Comparison of ENCODE assay signal across 8 cellular contexts in the genomic region with DNA sequence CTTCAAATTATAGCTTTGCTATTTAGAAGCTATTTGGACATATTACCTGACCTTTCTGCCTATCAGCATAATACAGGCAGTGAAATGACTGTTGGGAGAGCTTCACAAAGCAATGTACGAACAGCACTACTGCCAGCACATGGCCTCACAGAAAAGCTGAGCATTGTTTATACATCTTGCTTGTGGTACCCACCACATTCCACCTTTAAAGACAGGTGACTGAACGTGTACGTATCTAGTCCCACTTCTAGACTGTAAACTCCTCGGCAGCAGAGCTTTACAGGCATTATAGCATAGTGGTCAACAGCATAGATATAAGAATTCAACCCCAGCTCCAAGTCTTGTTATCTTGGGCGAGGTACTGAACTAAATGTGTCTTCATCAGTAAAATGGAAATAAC. TPM values are rescaled to one million over a fixed set of nuclear protein-coding genes. Genes with fewer than 3 reads are reported as not detected.
DNase-seq lines count a peak whose midpoint lies in the region; ATAC-seq and TF ChIP-seq lines count a peak whose summit lies in the region.

No MANE protein-coding gene starts in this region.

- H3K4me3 Mint-ChIP-seq in activated CD4-positive, alpha-beta memory T cell treated with anti-CD3 and anti-CD28 coated beads for 36 hours, result peak overlapping the region; percentile 92
- peak overlapping the region; percentile 92 for H3K4me3 Mint-ChIP-seq in glutamatergic neuron (ENCODE audit: unreplicated experiment)

- H3K36me3 ChIP-seq in HAP-1 (replicated peaks) (peaks cover 14% of the 10 kb centered on the region), spleen (peaks cover 0 to 9% (median 0%) of the 10 kb centered on the region in 6 donors)

- peak overlapping the region in 7 of 8 donors; percentile 97 to 99 (median 98) for H3K27ac ChIP-seq in spleen

- no peak for TF ChIP-seq POLR2A in spleen (IDR thresholded peaks at IDR 0.05)

- no peaks in the 10 kb centered on the region for H3K9me3 ChIP-seq in HAP-1
- no peaks in the 10 kb centered on the region for H3K9me3 ChIP-seq in spleen

- TF ChIP-seq CTCF in glutamatergic neuron (IDR thresholded peaks at IDR 0.05; ENCODE audit: partially characterized antibody, unreplicated experiment), result no peak
- no peak for TF ChIP-seq CTCF in spleen (IDR thresholded peaks at IDR 0.05 in 8 of 11, conservative IDR thresholded peaks at IDR 0.05 in 3 of 11)

- H3K4me1 Mint-ChIP-seq in activated CD4-positive, alpha-beta memory T cell treated with anti-CD3 and anti-CD28 coated beads for 36 hours (ENCODE audit: low read depth), result peaks cover 57% of the 10 kb centered on the region
- H3K4me1 Mint-ChIP-seq in glutamatergic neuron (ENCODE audit: low read depth, unreplicated experiment), result peaks cover 22% of the 10 kb centered on the region

- peaks cover 40% of the 10 kb centered on the region for H3K36me3 Mint-ChIP-seq in activated CD4-positive, alpha-beta memory T cell treated with anti-CD3 and anti-CD28 coated beads for 36 hours
- no peaks in the 10 kb centered on the region for H3K36me3 Mint-ChIP-seq in glutamatergic neuron (ENCODE audit: unreplicated experiment)

- H3K27ac Mint-ChIP-seq in activated CD4-positive, alpha-beta memory T cell treated with anti-CD3 and anti-CD28 coated beads for 36 hours, result peak overlapping the region; percentile 98
- H3K27ac Mint-ChIP-seq in glutamatergic neuron (ENCODE audit: unreplicated experiment), result no peak overlapping the region

- 39 to 78% (median 67%) methylated on average over 4 to 5 of the region's 5 CpGs for WGBS in spleen, 5 donors

- H3K27me3 Mint-ChIP-seq in activated CD4-positive, alpha-beta memory T cell treated with anti-CD3 and anti-CD28 coated beads for 36 hours, result peaks cover 1% of the 10 kb centered on the region
- H3K27me3 Mint-ChIP-seq in glutamatergic neuron (ENCODE audit: unreplicated experiment), result peaks cover 11% of the 10 kb centered on the region

- H3K4me3 ChIP-seq in HAP-1 (peak overlapping the region; percentile 53), spleen (peak overlapping the region; percentile 59 to 79 (median 63))

- intact Hi-C loops in activated CD4-positive, alpha-beta memory T cell treated with anti-CD3 and anti-CD28 coated beads for 36 hours (cut with micrococcal nuclease), result no loop called here
- intact Hi-C loops in spleen (cut with DNase I; ENCODE audit: low total_unique reads), result no loop called here

- H3K27me3 ChIP-seq in HAP-1 (ENCODE audit: low read depth) (no peaks in the 10 kb centered on the region), spleen (replicated peaks in 1 of 7) (no peaks in the 10 kb centered on the region)

- no peak for ATAC-seq in HG02588 (IDR thresholded peaks at IDR 0.05; ENCODE audit: unreplicated experiment)

- CTCF ChIA-PET in activated CD4-positive, alpha-beta memory T cell treated with anti-CD3 and anti-CD28 coated beads for 36 hours (lab: Charles Lee), result interaction anchor here (0.9 to 4.4 kb wide), 6 partner anchors 9 to 647 kb away, joined by 3 to 40 read pairs (median 4); a partner anchor contains a TSS

- no peaks in the 10 kb centered on the region for H3K9me3 Mint-ChIP-seq in activated CD4-positive, alpha-beta memory T cell treated with anti-CD3 and anti-CD28 coated beads for 36 hours
- H3K9me3 Mint-ChIP-seq in glutamatergic neuron (ENCODE audit: unreplicated experiment), result peaks cover 18% of the 10 kb centered on the region

- H3K4me1 ChIP-seq in HAP-1 (peaks cover 37% of the 10 kb centered on the region), spleen (peaks cover 42 to 72% (median 56%) of the 10 kb centered on the region in 6 donors)

- POLR2A ChIA-PET in activated CD4-positive, alpha-beta memory T cell treated with anti-CD3 and anti-CD28 coated beads for 36 hours (lab: Charles Lee), result interaction anchor here (1.2 to 2.3 kb wide), 6 partner anchors 13 to 619 kb away, joined by 3 to 19 read pairs (median 4); a partner anchor contains a TSS

- DNase-seq in HAP-1 (ENCODE audit: low spot score in 2 of 2), result no peak
- DNase-seq in activated CD4-positive, alpha-beta memory T cell treated with anti-CD3 and anti-CD28 coated beads for 36 hours, result no peak
- DNase-seq in glutamatergic neuron, result no peak
- DNase-seq in spleen, result no peak
- DNase-seq in epidermal melanocyte (ENCODE audit: insufficient read length, low spot score), result no peak
- DNase-seq in HK-2 (ENCODE audit: unreplicated experiment), result no peak
- DNase-seq in DMS79 treated with DMSO at 0.1 percent for 48 hours (lab: John Stamatoyannopoulos, UW), result no peak

- in situ Hi-C loops in HAP-1 (cut with MboI; ENCODE audit: low sequenced_read_pairs), result no loop called here

RNA-seq across cellular contexts. Expression of a gene that starts 1.6 kb away (rescaled TPM):
- 10 to 100 TPM; 71.8 to 78.4 TPM for total RNA-seq in activated CD4-positive, alpha-beta memory T cell treated with anti-CD3 and anti-CD28 coated beads for 36 hours
- total RNA-seq in glutamatergic neuron (ENCODE audit: unreplicated experiment) (51.0 TPM), spleen (10 to 100 TPM; 28.5 to 54.2 (median 36.4) TPM)
- 10 to 100 TPM; 10.1 to 16.3 (median 13.8) TPM for polyA plus RNA-seq in spleen

RNA-seq across cellular contexts. Expression of a gene that starts 6.6 kb away (rescaled TPM):
- 10 to 100 TPM; 95.4 to 98.1 TPM for total RNA-seq in activated CD4-positive, alpha-beta memory T cell treated with anti-CD3 and anti-CD28 coated beads for 36 hours
- total RNA-seq in glutamatergic neuron (ENCODE audit: unreplicated experiment) (55.6 TPM), spleen (100 to 1,000 TPM in 2 of 7 donors, 10 to 100 TPM in 5; 76.3 to 134 (median 98.8) TPM)
- polyA plus RNA-seq in spleen, result 10 to 100 TPM in 1 of 3 donors, 1 to 10 TPM in 2; 9.7 to 31.9 (median 9.9) TPM

RNA-seq across cellular contexts. Expression of a gene that starts 17.4 kb away (rescaled TPM):
- total RNA-seq in activated CD4-positive, alpha-beta memory T cell treated with anti-CD3 and anti-CD28 coated beads for 36 hours, result 100 to 1,000 TPM; 122 to 128 TPM
- 61.0 TPM for total RNA-seq in glutamatergic neuron (ENCODE audit: unreplicated experiment)
- total RNA-seq in spleen, result 10 to 100 TPM; 28.6 to 59.9 (median 50.6) TPM
- polyA plus RNA-seq in spleen, result 10 to 100 TPM; 24.3 to 44.3 (median 41.3) TPM

RNA-seq across cellular contexts. Expression of a gene that starts 42.7 kb away (rescaled TPM):
- 10 to 100 TPM in 1 of 2 experiments, 1 to 10 TPM in 1; 9.8 to 14.6 TPM for total RNA-seq in activated CD4-positive, alpha-beta memory T cell treated with anti-CD3 and anti-CD28 coated beads for 36 hours
- total RNA-seq in glutamatergic neuron (ENCODE audit: unreplicated experiment) (34.9 TPM), spleen (10 to 100 TPM; 20.2 to 28.5 (median 22.2) TPM)
- polyA plus RNA-seq in spleen, result 10 to 100 TPM; 24.6 to 37.2 (median 28.1) TPM

RNA-seq across cellular contexts. Expression of a gene that starts 43.0 kb away (rescaled TPM):
- under 1 TPM; 0.36 to 0.88 TPM for total RNA-seq in activated CD4-positive, alpha-beta memory T cell treated with anti-CD3 and anti-CD28 coated beads for 36 hours
- total RNA-seq in glutamatergic neuron (ENCODE audit: unreplicated experiment), result 6.3 TPM
- 1 to 10 TPM in 1 of 7 donors, under 1 TPM in 5, not detected in 1; 0.06 to 3.0 (median 0.49) TPM for total RNA-seq in spleen
- under 1 TPM; 0.02 to 0.26 (median 0.07) TPM for polyA plus RNA-seq in spleen
